8 cellular contexts compared by ENCODE assay signal in the genomic region with DNA sequence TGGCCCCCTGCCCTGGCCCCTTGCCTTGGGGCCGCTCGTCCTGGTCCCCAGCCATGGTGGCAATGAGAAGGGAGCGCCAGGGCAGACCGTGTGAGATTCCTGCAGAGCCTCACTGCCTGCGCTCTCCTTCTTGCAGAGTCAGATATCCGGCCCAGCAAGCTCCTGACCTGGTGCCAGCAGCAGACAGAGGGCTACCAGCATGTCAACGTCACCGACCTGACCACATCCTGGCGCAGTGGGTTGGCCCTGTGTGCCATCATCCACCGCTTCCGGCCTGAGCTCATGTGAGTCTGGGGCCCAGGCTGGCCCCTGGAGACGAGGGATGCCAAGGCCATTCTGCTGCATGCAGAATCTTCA.
DNase-seq lines count a peak whose midpoint lies in the region; ATAC-seq and TF ChIP-seq lines count a peak whose summit lies in the region.

No MANE protein-coding gene starts in this region.

- peak; percentile 8 for DNase-seq in T1000 (lab: John Stamatoyannopoulos, UW)
- peak; percentile 96 for DNase-seq in astrocyte of the cerebellum (ENCODE audit: low read depth)
- peak; percentile 82 to 91 for DNase-seq in left lung
- DNase-seq in stimulated activated CD8-positive, alpha-beta memory T cell treated with anti-CD3 and anti-CD28 coated beads, Interleukin-2, amount 100 ng/mL, for 48 hours (ENCODE audit: low read depth in 2 of 2), result peak; percentile 83 to 90
- DNase-seq in NCI-H1105 (lab: John Stamatoyannopoulos, UW), result no peak
- no peak for DNase-seq in SKM-1 (lab: John Stamatoyannopoulos, UW; ENCODE audit: unreplicated experiment)

- no peaks in the 10 kb centered on the region for H3K27me3 ChIP-seq in left lung

- intact Hi-C loops in left lung (cut with DNase I), result no loop called here

- TF ChIP-seq CTCF in astrocyte of the cerebellum (IDR thresholded peaks at IDR 0.05; ENCODE audit: low read depth, low read length, missing control alignments) (no peak), left lung (IDR thresholded peaks at IDR 0.05) (no peak)

- in situ Hi-C loops in astrocyte of the cerebellum (cut with HindIII; ENCODE audit: low sequenced_read_pairs), result loop anchor here (10.0 kb wide), 1 partner anchor 60 kb away; no protein-coding TSS in a partner anchor

- no peak overlapping the region for H3K4me3 ChIP-seq in astrocyte of the cerebellum (ENCODE audit: low read depth, low read length)
- H3K4me3 ChIP-seq in left lung, result no peak overlapping the region

- peak; percentile 93 for ATAC-seq in GM19328 (IDR thresholded peaks at IDR 0.05; ENCODE audit: unreplicated experiment)
- ATAC-seq in HG03439 (IDR thresholded peaks at IDR 0.05; ENCODE audit: unreplicated experiment), result peak; percentile 88
- ATAC-seq in left lung, result peak; percentile 18

- peaks cover 34 to 71% of the 10 kb centered on the region in 2 donors for H3K4me1 ChIP-seq in left lung

- H3K36me3 ChIP-seq in left lung, result peaks cover 0 to 70% of the 10 kb centered on the region in 2 donors

- peak overlapping the region; percentile 73 to 86 for H3K27ac ChIP-seq in left lung

- no peaks in the 10 kb centered on the region for H3K9me3 ChIP-seq in left lung

Comparison
In these comparisons a context has a peak if more than half of its experiments do, and no peak if none do; other contexts are left out.
1. ATAC-seq: peak in every context shown above with its lines; median percentile 93 in GM19328; 88 in HG03439; 18 in left lung.
2. DNase-seq: peak in T1000 (single experiment), astrocyte of the cerebellum (single experiment), left lung (2 of 2) and stimulated activated CD8-positive, alpha-beta memory T cell treated with anti-CD3 and anti-CD28 coated beads, Interleukin-2, amount 100 ng/mL, for 48 hours (2 of 2); none in NCI-H1105 (single experiment) and SKM-1 (single experiment).